35 cellular contexts compared by ENCODE assay signal in genomic region chr1:81752840-81753239, GRCh38. TPM values are rescaled to one million over a fixed set of nuclear protein-coding genes. Genes with fewer than 3 reads are reported as not detected.
A peak's percentile ranks its signal among the peaks of the same experiment; 100 is the strongest.
DNase-seq lines count a peak whose midpoint lies in the region; ATAC-seq and TF ChIP-seq lines count a peak whose summit lies in the region.
"Had no signal": no experiment of that assay in that cellular context is flagged by ENCODE, and none has a peak within 500 bp of the region (broad histone marks: within the 10 kb centered on the region; RNA-seq: fewer than 3 reads in every experiment).

No MANE protein-coding gene starts in this region.

- no peak for DNase-seq in WTC11 (ENCODE audit: low spot score)
- peak; percentile 25 for DNase-seq in prostate gland (ENCODE audit: low spot score)
- DNase-seq in GOT3 (lab: John Stamatoyannopoulos, UW), result no peak
- DNase-seq: 8988T; ACHN; AML-193; BE2C; C1 segment of cervical spinal cord; Caco-2; Calu3; CD4-positive, alpha-beta memory T cell; CD4-positive, alpha-beta T cell; CD4-positive, CD25-positive, alpha-beta regulatory T cell; CD8-positive, alpha-beta memory T cell; CD8-positive, alpha-beta T cell; COR-L47; DMS 273 treated with DMSO at 0.1 percent for 48 hours; DMS153; DMS53; DMS79; DMS79 treated with DMSO at 0.1 percent for 48 hours; DND-41; EL had no signal

- no peaks in the 10 kb centered on the region for H3K4me1 ChIP-seq in HEK293 (ENCODE audit: control insufficient read depth, insufficient read depth, low read length)
- peaks cover 5% of the 10 kb centered on the region for H3K4me1 ChIP-seq in prostate gland (replicated peaks)
- H3K4me1 ChIP-seq: A549; BE2C; BLaER1; BLaER1 treated with 17β-estradiol and CSF1 and Interleukin-3, amounts not matched to agents 10 nM and 100 nM; Caco-2 had no signal

- no peak overlapping the region for H3K4me3 ChIP-seq in HEK293 (ENCODE audit: low read depth, low read length)
- no peak overlapping the region for H3K4me3 ChIP-seq in prostate gland
- H3K4me3 ChIP-seq: A549; BLaER1; BLaER1 treated with 17β-estradiol and CSF1 and Interleukin-3, amounts not matched to agents 10 nM and 100 nM had no signal

- 52% methylated on average over 2 of the region's 2 CpGs for WGBS in prostate gland

- CTCF ChIA-PET in HEK293 (lab: Yijun Ruan, JAX) (interaction anchor here (1.0 to 1.2 kb wide), 2 partner anchors 107 to 203 kb away, joined by 3 to 4 read pairs; no protein-coding TSS in a partner anchor), WTC11 (lab: Charles Lee) (interaction anchor here (0.6 kb wide), 1 partner anchor 28 kb away, joined by 3 read pairs; no protein-coding TSS in a partner anchor)

- TF ChIP-seq POLR2A in prostate gland (IDR thresholded peaks at IDR 0.05), result no peak

- ATAC-seq in WTC11 (no peak), HG03460 (IDR thresholded peaks at IDR 0.05; ENCODE audit: unreplicated experiment) (no peak), GM19324 (IDR thresholded peaks at IDR 0.05; ENCODE audit: low FRiP score, unreplicated experiment) (no peak)
- ATAC-seq in activated T-helper 17 cell treated with anti-CD3 and anti-CD28 coated beads, Interleukin-2, amount 50 U/mL, for 72 hours (replicated peaks), result no peak
- ATAC-seq: A549; CD8-positive, alpha-beta T cell had no signal

- H3K27ac ChIP-seq in HEK293 (ENCODE audit: extremely low read depth, low read depth, low read length) (no peak overlapping the region), VCaP (peak overlapping the region; percentile 44), prostate gland (peak overlapping the region in 1 of 2 donors; percentile 63)
- H3K27ac ChIP-seq: 22Rv1; A549; BLaER1; BLaER1 treated with 17β-estradiol and CSF1 and Interleukin-3, amounts not matched to agents 10 nM and 100 nM; C4-2B had no signal

- no peaks in the 10 kb centered on the region for H3K36me3 ChIP-seq in HEK293 (ENCODE audit: control insufficient read depth in 2 of 2, insufficient read depth in 1 of 2, low read length in 2 of 2)
- H3K36me3 ChIP-seq in prostate gland, result no peaks in the 10 kb centered on the region
- H3K36me3 ChIP-seq: BE2C; BLaER1; BLaER1 treated with 17β-estradiol and CSF1 and Interleukin-3, amounts not matched to agents 10 nM and 100 nM had no signal

- peaks cover 13% of the 10 kb centered on the region for H3K4me1 Mint-ChIP-seq in WTC11
- no peaks in the 10 kb centered on the region for H3K4me1 Mint-ChIP-seq in activated T-helper 17 cell treated with anti-CD3 and anti-CD28 coated beads, Interleukin-2, amount 50 U/mL, for 72 hours
- H3K4me1 Mint-ChIP-seq: B cell; CD14-positive monocyte; CD4-positive, alpha-beta memory T cell; CD4-positive, CD25-positive, alpha-beta regulatory T cell; CD8-positive, alpha-beta memory T cell had no signal

- no peak for TF ChIP-seq CTCF in HEK293 (tag by site-specific recombination; IDR thresholded peaks at IDR 0.05)
- TF ChIP-seq CTCF in VCaP (conservative IDR thresholded peaks at IDR 0.05), result no peak
- no peak for TF ChIP-seq CTCF in WTC11 (IDR thresholded peaks at IDR 0.05)
- no peak for TF ChIP-seq CTCF in prostate gland (IDR thresholded peaks at IDR 0.05)

- H3K9me3 ChIP-seq in HEK293 (ENCODE audit: control insufficient read depth, insufficient read depth, low read depth, low read length), result no peaks in the 10 kb centered on the region
- H3K9me3 ChIP-seq in prostate gland, result no peaks in the 10 kb centered on the region
- H3K9me3 ChIP-seq: A549; BE2C; BLaER1; BLaER1 treated with 17β-estradiol and CSF1 and Interleukin-3, amounts not matched to agents 10 nM and 100 nM; Caco-2 had no signal

- intact Hi-C loops in prostate gland (cut with DNase I), result no loop called here

- H3K4me3 Mint-ChIP-seq in WTC11, result no peak overlapping the region
- no peak overlapping the region for H3K4me3 Mint-ChIP-seq in activated T-helper 17 cell treated with anti-CD3 and anti-CD28 coated beads, Interleukin-2, amount 50 U/mL, for 72 hours
- H3K4me3 Mint-ChIP-seq: B cell; CD14-positive monocyte; CD4-positive, alpha-beta memory T cell; CD4-positive, alpha-beta T cell; CD4-positive, CD25-positive, alpha-beta regulatory T cell; CD8-positive, alpha-beta memory T cell; CD8-positive, alpha-beta T cell had no signal

- POLR2A ChIA-PET in HEK293 (lab: Yijun Ruan, JAX), result no interaction called here
- POLR2A ChIA-PET in WTC11 (lab: Charles Lee), result no interaction called here

- no peaks in the 10 kb centered on the region for H3K27me3 Mint-ChIP-seq in WTC11 (ENCODE audit: low read depth)
- no peaks in the 10 kb centered on the region for H3K27me3 Mint-ChIP-seq in activated T-helper 17 cell treated with anti-CD3 and anti-CD28 coated beads, Interleukin-2, amount 50 U/mL, for 72 hours
- H3K27me3 Mint-ChIP-seq: B cell; CD4-positive, alpha-beta memory T cell; CD4-positive, alpha-beta T cell; CD4-positive, CD25-positive, alpha-beta regulatory T cell; CD8-positive, alpha-beta memory T cell had no signal

- no peaks in the 10 kb centered on the region for H3K36me3 Mint-ChIP-seq in WTC11
- H3K36me3 Mint-ChIP-seq in activated T-helper 17 cell treated with anti-CD3 and anti-CD28 coated beads, Interleukin-2, amount 50 U/mL, for 72 hours (ENCODE audit: low read depth), result no peaks in the 10 kb centered on the region
- H3K36me3 Mint-ChIP-seq: CD14-positive monocyte; CD4-positive, alpha-beta memory T cell; CD4-positive, CD25-positive, alpha-beta regulatory T cell; CD8-positive, alpha-beta memory T cell; CD8-positive, alpha-beta T cell had no signal

- no peaks in the 10 kb centered on the region for H3K27me3 ChIP-seq in prostate gland (replicated peaks; ENCODE audit: insufficient read depth)
- H3K27me3 ChIP-seq: BE2C; BLaER1; BLaER1 treated with 17β-estradiol and CSF1 and Interleukin-3, amounts not matched to agents 10 nM and 100 nM had no signal

- H3K27ac Mint-ChIP-seq in WTC11, result 0 out of 2 replicates have a peak overlapping the region, but pooled peaks have one; percentile 11
- no peak overlapping the region for H3K27ac Mint-ChIP-seq in activated T-helper 17 cell treated with anti-CD3 and anti-CD28 coated beads, Interleukin-2, amount 50 U/mL, for 72 hours
- H3K27ac Mint-ChIP-seq: B cell; CD14-positive monocyte; CD4-positive, alpha-beta memory T cell; CD4-positive, alpha-beta T cell; CD4-positive, CD25-positive, alpha-beta regulatory T cell; CD8-positive, alpha-beta memory T cell; CD8-positive, alpha-beta T cell had no signal

- no peaks in the 10 kb centered on the region; the same call in 1 of the 2 replicates for H3K9me3 Mint-ChIP-seq in WTC11
- H3K9me3 Mint-ChIP-seq in activated T-helper 17 cell treated with anti-CD3 and anti-CD28 coated beads, Interleukin-2, amount 50 U/mL, for 72 hours, result peaks cover 11% of the 10 kb centered on the region
- H3K9me3 Mint-ChIP-seq: CD4-positive, alpha-beta T cell had no signal

TF ChIP-seq in HEK293, 187 proteins besides CTCF, POLR2A, EP300 and RAD21:
- TF ChIP-seq ZNF677 (tag by site-specific recombination; IDR thresholded peaks at IDR 0.05) (peak; percentile 86), ZNF571 (tag by site-specific recombination; IDR thresholded peaks at IDR 0.05) (no peak)
TF ChIP-seq in HEK293: peak in this region for 1.

TF ChIP-seq in WTC11, 78 proteins besides CTCF, POLR2A, EP300 and RAD21:
- TF ChIP-seq RORB (CRISPR knock-in tag; IDR thresholded peaks at IDR 0.05), result no peak

RNA-seq across cellular contexts. Expression of gene ADGRL2, which starts 47.9 kb away (rescaled TPM):
- total RNA-seq in WTC11 (2021), result 71.6 to 81.8 TPM (median 80.2 TPM) in 3 replicates
- 10 to 100 TPM; 34.0 to 54.0 TPM for total RNA-seq in prostate gland
- not detected for total RNA-seq in activated T-helper 17 cell treated with anti-CD3 and anti-CD28 coated beads, Interleukin-2, amount 50 U/mL, for 72 hours
- total RNA-seq: B cell; CD4-positive, alpha-beta memory T cell; CD4-positive, alpha-beta T cell; CD4-positive, CD25-positive, alpha-beta regulatory T cell; CD8-positive, alpha-beta memory T cell; CD8-positive, alpha-beta T cell had no signal

Comparison
In these comparisons a context has a peak if more than half of its experiments do, and no peak if none do; other contexts are left out.
1. RNA of gene ADGRL2, which starts 47.9 kb away (total RNA-seq): 71.6 to 81.8 TPM in WTC11 and 34.0 to 54.0 TPM in prostate gland; not detected in activated T-helper 17 cell treated with anti-CD3 and anti-CD28 coated beads, Interleukin-2, amount 50 U/mL, for 72 hours; every median in the first group is over 10 times any median in the second.